Comparison of ENCODE assay signal across 1 cellular context in the genomic region with DNA sequence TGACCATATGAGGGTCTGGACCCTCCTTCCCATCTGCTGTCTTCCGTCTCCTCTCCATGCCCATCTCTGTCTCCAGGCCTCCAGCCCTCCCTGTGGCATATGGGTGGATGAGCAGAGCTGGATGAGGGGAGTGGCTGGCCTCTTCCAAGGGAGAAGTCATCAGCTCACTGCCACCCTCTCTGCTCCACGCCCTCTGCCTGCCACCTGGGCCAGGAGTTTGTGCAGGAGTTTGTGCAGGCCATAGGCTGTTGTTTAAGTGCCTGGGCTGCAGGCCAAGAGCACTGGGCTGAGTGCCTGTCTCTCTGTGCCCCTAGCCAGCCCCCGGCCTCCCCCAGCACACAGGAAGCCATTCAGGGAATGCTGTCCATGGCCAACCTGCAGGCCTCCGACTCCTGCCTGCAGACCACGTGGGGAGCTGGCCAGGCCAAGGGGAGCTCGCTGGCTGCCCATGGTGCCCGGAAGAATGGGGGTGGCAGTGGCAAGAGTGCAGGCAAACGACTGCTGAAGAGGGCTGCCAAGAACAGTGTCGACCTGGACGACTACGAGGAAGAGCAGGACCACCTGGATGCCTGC.
TF ChIP-seq lines count a peak whose summit lies in the region.

No MANE protein-coding gene starts in this region.

TF ChIP-seq in SK-N-SH treated with all-trans-retinoic acid at 6 μM for 48 hours, 23 proteins besides CTCF, POLR2A, EP300 and RAD21 (continued from another document):
- no peak for TF ChIP-seq PATZ1 (CRISPR knock-in tag; IDR thresholded peaks at IDR 0.05; ENCODE audit: borderline replicate concordance)
- no peak for TF ChIP-seq CSRNP3 (CRISPR knock-in tag; IDR thresholded peaks at IDR 0.05)
- no peak for TF ChIP-seq TCF4 (CRISPR knock-in tag; IDR thresholded peaks at IDR 0.05; ENCODE audit: borderline replicate concordance)
- TF ChIP-seq ZNF565 (CRISPR knock-in tag; conservative IDR thresholded peaks at IDR 0.05; ENCODE audit: low read depth) = no peak
- TF ChIP-seq ZC3H10 (CRISPR knock-in tag; IDR thresholded peaks at IDR 0.05) = no peak
- TF ChIP-seq CSDC2 (CRISPR knock-in tag; IDR thresholded peaks at IDR 0.05) = no peak
- TF ChIP-seq ZFP30 (CRISPR knock-in tag; IDR thresholded peaks at IDR 0.05) = no peak
- TF ChIP-seq ISL1 (CRISPR knock-in tag; IDR thresholded peaks at IDR 0.05) = no peak
- TF ChIP-seq OSR1 (CRISPR knock-in tag; IDR thresholded peaks at IDR 0.05) = no peak
- TF ChIP-seq ZNF8 (CRISPR knock-in tag; IDR thresholded peaks at IDR 0.05) = no peak
- no peak for TF ChIP-seq PPARA (CRISPR knock-in tag; IDR thresholded peaks at IDR 0.05; ENCODE audit: borderline replicate concordance)
